ENCODE assay signal across 13 cellular contexts in genomic region chrX:139967300-139967699, GRCh38. TPM values are rescaled to one million over a fixed set of nuclear protein-coding genes. Genes with fewer than 3 reads are reported as not detected.
DNase-seq lines count a peak whose midpoint lies in the region; ATAC-seq and TF ChIP-seq lines count a peak whose summit lies in the region.
"Had no signal": no experiment of that assay in that cellular context is flagged by ENCODE, and none has a peak within 500 bp of the region (broad histone marks: within the 10 kb centered on the region; RNA-seq: fewer than 3 reads in every experiment).

No MANE protein-coding gene starts in this region.

- no peaks in the 10 kb centered on the region for H3K9me3 Mint-ChIP-seq in Calu3 (ENCODE audit: low read depth, unreplicated experiment)
- no peaks in the 10 kb centered on the region for H3K9me3 Mint-ChIP-seq in natural killer cell

- H3K27ac Mint-ChIP-seq in Calu3 (ENCODE audit: unreplicated experiment) (no peak overlapping the region), natural killer cell (no peak overlapping the region)
- H3K27ac Mint-ChIP-seq: activated T-cell treated with anti-CD3 and anti-CD28 coated beads, Interleukin-2, amount 50 U/mL, for 24 hours had no signal

- H3K4me3 Mint-ChIP-seq in Calu3 (ENCODE audit: low read depth, unreplicated experiment) = no peak overlapping the region
- no peak overlapping the region for H3K4me3 Mint-ChIP-seq in natural killer cell
- H3K4me3 Mint-ChIP-seq: activated T-cell treated with anti-CD3 and anti-CD28 coated beads, Interleukin-2, amount 50 U/mL, for 24 hours had no signal

- H3K4me1 ChIP-seq in ascending aorta = no peaks in the 10 kb centered on the region
- H3K4me1 ChIP-seq: left lung had no signal

- H3K4me3 ChIP-seq in ascending aorta = no peak overlapping the region
- H3K4me3 ChIP-seq: left lung had no signal

- H3K9me3 ChIP-seq in ascending aorta = no peaks in the 10 kb centered on the region
- H3K9me3 ChIP-seq: left lung had no signal

- intact Hi-C loops in Calu3 (cut with micrococcal nuclease; ENCODE audit: unreplicated experiment) = no loop called here
- intact Hi-C loops in natural killer cell (cut with micrococcal nuclease) = no loop called here
- intact Hi-C loops in ascending aorta (cut with DNase I) = no loop called here

- no peak for DNase-seq in Calu3
- peak; percentile 13 for DNase-seq in GM20000 (ENCODE audit: low spot score)
- DNase-seq in RPMI8226 = peak; percentile 9
- DNase-seq in iPS-NIHi7 (ENCODE audit: extremely low spot score) = peak; percentile 69
- no peak for DNase-seq in SKM-1 (lab: John Stamatoyannopoulos, UW; ENCODE audit: unreplicated experiment)
- no peak for DNase-seq in natural killer cell
- no peak for DNase-seq in effector CD8-positive, alpha-beta T cell (lab: John Stamatoyannopoulos, UW)
- no peak for DNase-seq in ascending aorta (ENCODE audit: low spot score in 2 of 2)
- DNase-seq: activated T-cell treated with anti-CD3 and anti-CD28 coated beads, Interleukin-2, amount 50 U/mL, for 24 hours; left lung; NCI-H1105; SHP77; stimulated activated naive CD4-positive, alpha-beta T cell had no signal

- ATAC-seq in natural killer cell = no peak
- ATAC-seq: left lung had no signal

- H3K4me1 Mint-ChIP-seq in Calu3 (ENCODE audit: low read depth, unreplicated experiment) = no peaks in the 10 kb centered on the region
- H3K4me1 Mint-ChIP-seq in natural killer cell = no peaks in the 10 kb centered on the region

- H3K27me3 Mint-ChIP-seq in Calu3 (ENCODE audit: unreplicated experiment) = peaks cover 22% of the 10 kb centered on the region
- H3K27me3 Mint-ChIP-seq in natural killer cell (ENCODE audit: low read depth in 2 of 2) = peaks cover 11 to 35% of the 10 kb centered on the region in 2 donors

- no peak overlapping the region for H3K27ac ChIP-seq in ascending aorta
- H3K27ac ChIP-seq: left lung had no signal

- no peaks in the 10 kb centered on the region for H3K36me3 Mint-ChIP-seq in Calu3 (ENCODE audit: insufficient read depth, unreplicated experiment)
- H3K36me3 Mint-ChIP-seq in natural killer cell = no peaks in the 10 kb centered on the region

- H3K36me3 ChIP-seq in ascending aorta = no peaks in the 10 kb centered on the region
- H3K36me3 ChIP-seq: left lung had no signal

- BruUV-seq in Calu3 (replicated peaks; lab: Mats Ljungman, UMichigan) = no TSS peak

- CTCF ChIA-PET in Calu3 (lab: Charles Lee) = no interaction called here

- H3K27me3 ChIP-seq in ascending aorta = no peaks in the 10 kb centered on the region

- TF ChIP-seq CTCF in Calu3 (IDR thresholded peaks at IDR 0.05; ENCODE audit: unreplicated experiment) (peak; percentile 14), GM20000 (IDR thresholded peaks at IDR 0.05; ENCODE audit: extremely low read depth, missing control alignments) (no peak), natural killer cell (IDR thresholded peaks at IDR 0.05) (no peak), ascending aorta (IDR thresholded peaks at IDR 0.05) (no peak)

RNA-seq across cellular contexts. Expression of gene CXorf66, which starts 2.0 kb away (rescaled TPM):
- total RNA-seq in Calu3 (2022) (not detected in 2 replicates), natural killer cell (not detected), ascending aorta (not detected)
- total RNA-seq: left lung had no signal

RNA-seq across cellular contexts. Expression of gene ATP11C, which starts 34.4 kb away (rescaled TPM):
- total RNA-seq in Calu3 (2022) = 19.0 and 19.7 TPM in 2 replicates
- 10 to 100 TPM; 20.0 to 24.3 (median 24.0) TPM for total RNA-seq in natural killer cell
- total RNA-seq in ascending aorta = 16.4 TPM

Comparison
In these comparisons a context has a peak if more than half of its experiments do, and no peak if none do; other contexts are left out.
1. DNase-seq: peak in GM20000 (single experiment), RPMI8226 (single experiment) and iPS-NIHi7 (single experiment); none in Calu3 (single experiment), SKM-1 (single experiment), natural killer cell (single experiment), effector CD8-positive, alpha-beta T cell (single experiment) and ascending aorta (0 of 2).